22 cellular contexts compared by ENCODE assay signal in genomic region chr16:2592786-2593185, GRCh38. TPM values are rescaled to one million over a fixed set of nuclear protein-coding genes. Genes with fewer than 3 reads are reported as not detected.
DNase-seq lines count a peak whose midpoint lies in the region; ATAC-seq and TF ChIP-seq lines count a peak whose summit lies in the region.
"Had no signal": no experiment of that assay in that cellular context is flagged by ENCODE, and none has a peak within 500 bp of the region (broad histone marks: within the 10 kb centered on the region; RNA-seq: fewer than 3 reads in every experiment).

No MANE protein-coding gene starts in this region.

- no peak overlapping the region for H3K27ac ChIP-seq in suprapubic skin
- H3K27ac ChIP-seq: esophagus muscularis mucosa had no signal

- H3K27me3 ChIP-seq in suprapubic skin, result no peaks in the 10 kb centered on the region
- H3K27me3 ChIP-seq: esophagus muscularis mucosa, MG63 had no signal

- no peak overlapping the region for H3K4me3 Mint-ChIP-seq in activated CD4-positive, alpha-beta T cell treated with anti-CD3 and anti-CD28 coated beads for 36 hours
- H3K4me3 Mint-ChIP-seq in activated CD4-positive, alpha-beta T cell treated with anti-CD3 and anti-CD28 coated beads, Interleukin-2, amount 10 ng/mL, durations not matched to agents 24 days and 14 days, result no peak overlapping the region
- no peak overlapping the region for H3K4me3 Mint-ChIP-seq in activated CD8-positive, alpha-beta T cell treated with anti-CD3 and anti-CD28 coated beads for 36 hours
- H3K4me3 Mint-ChIP-seq: activated B cell treated with CpG ODN at 0.5 μM for 24 hours, B cell, IgD-negative memory B cell had no signal

- peaks cover 54% of the 10 kb centered on the region for H3K36me3 ChIP-seq in suprapubic skin

- no peaks in the 10 kb centered on the region for H3K9me3 Mint-ChIP-seq in activated CD4-positive, alpha-beta T cell treated with anti-CD3 and anti-CD28 coated beads for 36 hours (ENCODE audit: low read depth)
- H3K9me3 Mint-ChIP-seq in activated CD4-positive, alpha-beta T cell treated with anti-CD3 and anti-CD28 coated beads, Interleukin-2, amount 10 ng/mL, durations not matched to agents 24 days and 14 days, result no peaks in the 10 kb centered on the region
- H3K9me3 Mint-ChIP-seq in activated CD8-positive, alpha-beta T cell treated with anti-CD3 and anti-CD28 coated beads for 36 hours, result no peaks in the 10 kb centered on the region
- H3K9me3 Mint-ChIP-seq: activated B cell treated with CpG ODN at 0.5 μM for 24 hours, IgD-negative memory B cell, nephron had no signal

- WGBS in suprapubic skin, result 88% methylated on average over 16 of the region's 16 CpGs

- H3K9me3 ChIP-seq in suprapubic skin, result no peaks in the 10 kb centered on the region
- H3K9me3 ChIP-seq: esophagus muscularis mucosa, MG63 had no signal

- no peaks in the 10 kb centered on the region for H3K27me3 Mint-ChIP-seq in activated CD4-positive, alpha-beta T cell treated with anti-CD3 and anti-CD28 coated beads for 36 hours
- no peaks in the 10 kb centered on the region for H3K27me3 Mint-ChIP-seq in activated CD4-positive, alpha-beta T cell treated with anti-CD3 and anti-CD28 coated beads, Interleukin-2, amount 10 ng/mL, durations not matched to agents 24 days and 14 days
- H3K27me3 Mint-ChIP-seq in activated CD8-positive, alpha-beta T cell treated with anti-CD3 and anti-CD28 coated beads for 36 hours, result no peaks in the 10 kb centered on the region
- H3K27me3 Mint-ChIP-seq: activated B cell treated with CpG ODN at 0.5 μM for 24 hours, B cell, IgD-negative memory B cell had no signal

- intact Hi-C loops in activated CD4-positive, alpha-beta T cell treated with anti-CD3 and anti-CD28 coated beads for 36 hours (cut with DNase I, micrococcal nuclease), result no loop called here
- intact Hi-C loops in activated CD4-positive, alpha-beta T cell treated with anti-CD3 and anti-CD28 coated beads, Interleukin-2, amount 10 ng/mL, durations not matched to agents 24 days and 14 days (cut with micrococcal nuclease), result loop anchor here (10.0 kb wide), 1 partner anchor 58 kb away; the partner anchor contains the start of genes CEMP1 and PDPK1
- intact Hi-C loops in activated CD8-positive, alpha-beta T cell treated with anti-CD3 and anti-CD28 coated beads for 36 hours (cut with micrococcal nuclease), result no loop called here
- intact Hi-C loops in posterior vena cava (cut with DNase I), result no loop called here

- no peak for TF ChIP-seq EP300 in suprapubic skin (IDR thresholded peaks at IDR 0.05)

- no peak for TF ChIP-seq POLR2A in suprapubic skin (IDR thresholded peaks at IDR 0.05)

- TF ChIP-seq CTCF in activated CD8-positive, alpha-beta T cell treated with anti-CD3 and anti-CD28 coated beads for 36 hours (IDR thresholded peaks at IDR 0.05), result no peak
- TF ChIP-seq CTCF in suprapubic skin (IDR thresholded peaks at IDR 0.05), result no peak

- H3K36me3 Mint-ChIP-seq in activated CD4-positive, alpha-beta T cell treated with anti-CD3 and anti-CD28 coated beads for 36 hours (ENCODE audit: low read depth), result peaks cover 19% of the 10 kb centered on the region
- peaks cover 27% of the 10 kb centered on the region for H3K36me3 Mint-ChIP-seq in activated CD4-positive, alpha-beta T cell treated with anti-CD3 and anti-CD28 coated beads, Interleukin-2, amount 10 ng/mL, durations not matched to agents 24 days and 14 days (ENCODE audit: low read depth)
- H3K36me3 Mint-ChIP-seq in activated CD8-positive, alpha-beta T cell treated with anti-CD3 and anti-CD28 coated beads for 36 hours (ENCODE audit: low read depth), result peaks cover 19% of the 10 kb centered on the region
- H3K36me3 Mint-ChIP-seq: IgD-negative memory B cell had no signal

- no peak for ATAC-seq in activated CD4-positive, alpha-beta T cell treated with anti-CD3 and anti-CD28 coated beads for 36 hours
- no peak for ATAC-seq in activated CD8-positive, alpha-beta T cell treated with anti-CD3 and anti-CD28 coated beads for 36 hours
- no peak for ATAC-seq in GM21515 (IDR thresholded peaks at IDR 0.05; ENCODE audit: unreplicated experiment)
- ATAC-seq in HG03378 (IDR thresholded peaks at IDR 0.05; ENCODE audit: unreplicated experiment), result no peak

- no peak overlapping the region for H3K27ac Mint-ChIP-seq in activated CD4-positive, alpha-beta T cell treated with anti-CD3 and anti-CD28 coated beads for 36 hours
- H3K27ac Mint-ChIP-seq in activated CD4-positive, alpha-beta T cell treated with anti-CD3 and anti-CD28 coated beads, Interleukin-2, amount 10 ng/mL, durations not matched to agents 24 days and 14 days, result no peak overlapping the region
- H3K27ac Mint-ChIP-seq in activated CD8-positive, alpha-beta T cell treated with anti-CD3 and anti-CD28 coated beads for 36 hours, result peak overlapping the region; percentile 74
- H3K27ac Mint-ChIP-seq: activated B cell treated with CpG ODN at 0.5 μM for 24 hours had no signal

- no peaks in the 10 kb centered on the region for H3K4me1 ChIP-seq in suprapubic skin

- no peak overlapping the region for H3K4me3 ChIP-seq in suprapubic skin
- H3K4me3 ChIP-seq: esophagus muscularis mucosa, MG63 had no signal

- POLR2A ChIA-PET in activated CD4-positive, alpha-beta T cell treated with anti-CD3 and anti-CD28 coated beads for 36 hours (lab: Charles Lee), result interaction anchor here (0.6 to 1.0 kb wide), 2 partner anchors 10 to 56 kb away, joined by 3 to 4 read pairs; no protein-coding TSS in a partner anchor
- POLR2A ChIA-PET in activated CD8-positive, alpha-beta T cell treated with anti-CD3 and anti-CD28 coated beads for 36 hours (lab: Charles Lee), result interaction anchor here (1.3 kb wide), 1 partner anchor 79 kb away, joined by 3 read pairs; the partner anchor contains the start of gene ATP6V0C

- CTCF ChIA-PET in activated CD4-positive, alpha-beta T cell treated with anti-CD3 and anti-CD28 coated beads for 36 hours (lab: Charles Lee), result interaction anchor here (0.6 to 0.7 kb wide), 4 partner anchors 55 to 1862 kb away, joined by 3 read pairs; partner anchors contain the start of gene PDPK1
- CTCF ChIA-PET in activated CD8-positive, alpha-beta T cell treated with anti-CD3 and anti-CD28 coated beads for 36 hours (lab: Charles Lee), result interaction anchor here (0.7 kb wide), 1 partner anchor 420 kb away, joined by 3 read pairs; no protein-coding TSS in a partner anchor

- peak; percentile 4 for DNase-seq in activated CD4-positive, alpha-beta T cell treated with anti-CD3 and anti-CD28 coated beads for 36 hours
- DNase-seq in activated CD4-positive, alpha-beta T cell treated with anti-CD3 and anti-CD28 coated beads, Interleukin-2, amount 10 ng/mL, durations not matched to agents 24 days and 14 days, result no peak
- no peak for DNase-seq in activated CD8-positive, alpha-beta T cell treated with anti-CD3 and anti-CD28 coated beads for 36 hours
- DNase-seq in left kidney (ENCODE audit: low read depth, low spot score) (peak; percentile 35), posterior vena cava (ENCODE audit: low spot score) (peak; percentile 60), suprapubic skin (ENCODE audit: low spot score in 2 of 2) (no peak)
- DNase-seq: 8988T; activated B cell treated with CpG ODN at 0.5 μM for 24 hours; amniotic stem cell; central memory CD4-positive, alpha-beta T cell; effector CD4-positive, alpha-beta T cell; MG63; NCI-H1436; NCI-H510A treated with DMSO at 0.1 percent for 48 hours; stimulated activated CD4-positive, alpha-beta T cell treated with anti-CD3 and anti-CD28 coated beads, Interleukin-12 subunit alpha, Interleukin-12 subunit beta, amount 100 ng/mL, for 4 hours; T1000 had no signal

- H3K4me1 Mint-ChIP-seq in activated CD4-positive, alpha-beta T cell treated with anti-CD3 and anti-CD28 coated beads for 36 hours, result peaks cover 28% of the 10 kb centered on the region
- peaks cover 18% of the 10 kb centered on the region for H3K4me1 Mint-ChIP-seq in activated CD4-positive, alpha-beta T cell treated with anti-CD3 and anti-CD28 coated beads, Interleukin-2, amount 10 ng/mL, durations not matched to agents 24 days and 14 days
- peaks cover 31% of the 10 kb centered on the region for H3K4me1 Mint-ChIP-seq in activated CD8-positive, alpha-beta T cell treated with anti-CD3 and anti-CD28 coated beads for 36 hours (ENCODE audit: low read depth)

RNA-seq across cellular contexts. Expression of gene PDPK1, which starts 55.0 kb away (rescaled TPM):
- 10 to 100 TPM; 30.4 to 34.5 TPM for total RNA-seq in activated CD4-positive, alpha-beta T cell treated with anti-CD3 and anti-CD28 coated beads for 36 hours
- 50.7 and 51.9 TPM in 2 replicates for total RNA-seq in activated CD4-positive, alpha-beta T cell treated with anti-CD3 and anti-CD28 coated beads, Interleukin-2, amount 10 ng/mL, durations not matched to agents 24 days and 14 days
- 10 to 100 TPM; 32.4 to 33.9 TPM for total RNA-seq in activated CD8-positive, alpha-beta T cell treated with anti-CD3 and anti-CD28 coated beads for 36 hours
- total RNA-seq in posterior vena cava, result 10 to 100 TPM; 36.8 to 40.1 TPM
- total RNA-seq in suprapubic skin, result 10 to 100 TPM; 31.6 to 49.8 (median 47.8) TPM

Comparison
In these comparisons a context has a peak if more than half of its experiments do, and no peak if none do; other contexts are left out.
1. DNase-seq: peak in activated CD4-positive, alpha-beta T cell treated with anti-CD3 and anti-CD28 coated beads for 36 hours (single experiment), left kidney (single experiment) and posterior vena cava (single experiment); none in activated CD4-positive, alpha-beta T cell treated with anti-CD3 and anti-CD28 coated beads, Interleukin-2, amount 10 ng/mL, durations not matched to agents 24 days and 14 days (single experiment), activated CD8-positive, alpha-beta T cell treated with anti-CD3 and anti-CD28 coated beads for 36 hours (single experiment) and suprapubic skin (0 of 2).